Comparison of ENCODE assay signal across 26 cellular contexts in the genomic region with DNA sequence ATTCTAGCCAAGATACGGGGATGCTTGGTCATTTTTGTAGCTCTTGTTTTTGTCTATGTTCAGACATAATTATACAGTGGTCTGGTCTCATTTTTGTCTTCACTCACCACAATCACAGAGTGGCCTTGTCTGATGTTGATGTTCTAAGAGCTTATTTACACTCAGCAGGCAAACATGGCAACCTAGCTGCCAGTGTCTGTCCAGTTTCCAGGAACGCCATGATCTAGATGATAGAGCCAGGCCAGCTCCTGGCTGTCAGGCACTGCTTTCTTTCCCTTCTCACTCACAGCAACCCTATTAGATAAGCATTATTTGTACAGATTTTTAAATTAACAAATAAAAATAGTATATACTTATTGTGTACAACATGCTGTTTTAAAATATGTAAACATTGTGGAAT.
"Had no signal": no experiment of that assay in that cellular context is flagged by ENCODE, and none has a peak within 500 bp of the region (broad histone marks: within the 10 kb centered on the region; RNA-seq: fewer than 3 reads in every experiment).

No MANE protein-coding gene starts in this region.

- H3K4me3 Mint-ChIP-seq: activated B cell treated with CpG ODN at 0.5 μM for 24 hours; activated CD4-positive, alpha-beta T cell treated with anti-CD3 and anti-CD28 coated beads, Interleukin-2, amount 10 ng/mL, durations not matched to agents 24 days and 14 days; activated CD8-positive, alpha-beta memory T cell treated with anti-CD3 and anti-CD28 coated beads, Interleukin-2, amount 10 ng/mL, durations not matched to agents 7 days and 5 days; activated naive CD4-positive, alpha-beta T cell treated with anti-CD3 and anti-CD28 coated beads for 36 hours; activated naive CD8-positive, alpha-beta T cell; activated T-helper 17 cell treated with anti-CD3 and anti-CD28 coated beads, Interleukin-2, amount 50 U/mL, for 72 hours; T-cell had no signal

- H3K27ac ChIP-seq: breast epithelium, SK-N-MC had no signal

- H3K4me1 Mint-ChIP-seq: activated B cell treated with CpG ODN at 0.5 μM for 24 hours; activated CD4-positive, alpha-beta T cell treated with anti-CD3 and anti-CD28 coated beads, Interleukin-2, amount 10 ng/mL, durations not matched to agents 24 days and 14 days; activated CD8-positive, alpha-beta memory T cell treated with anti-CD3 and anti-CD28 coated beads, Interleukin-2, amount 10 ng/mL, durations not matched to agents 7 days and 5 days; activated T-helper 17 cell treated with anti-CD3 and anti-CD28 coated beads, Interleukin-2, amount 50 U/mL, for 72 hours; T-cell had no signal

- H3K4me3 ChIP-seq: breast epithelium, K562, SK-N-MC had no signal

- DNase-seq: activated B cell treated with CpG ODN at 0.5 μM for 24 hours; activated CD4-positive, alpha-beta T cell treated with anti-CD3 and anti-CD28 coated beads for 1 hour; activated CD4-positive, alpha-beta T cell treated with anti-CD3 and anti-CD28 coated beads, Interleukin-2, amount 10 ng/mL, durations not matched to agents 24 days and 14 days; activated CD4-positive, alpha-beta T cell treated with anti-CD3 and anti-CD28 coated beads, Interleukin-2, amount 50 U/mL, for 48 hours; activated CD8-positive, alpha-beta memory T cell treated with anti-CD3 and anti-CD28 coated beads, Interleukin-2, amount 10 ng/mL, durations not matched to agents 7 days and 5 days; activated gamma-delta T cell; activated naive CD4-positive, alpha-beta T cell treated with anti-CD3 and anti-CD28 coated beads for 36 hours; activated T-cell treated with anti-CD3 and anti-CD28 coated beads, Interleukin-2, amount 50 U/mL, for 48 hours; amygdala; central memory CD4-positive, alpha-beta T cell; Karpas-422; NCI-H1092; NCI-H1417; NCI-H1694 treated with DMSO at 0.1 percent for 48 hours; NCI-H2029 treated with DMSO at 0.1 percent for 48 hours; NCI-H510A treated with DMSO at 0.1 percent for 48 hours; NCI-H69; T-cell; T-helper 2 cell; T1000 had no signal

- H3K36me3 ChIP-seq: breast epithelium had no signal

- H3K36me3 Mint-ChIP-seq: activated CD8-positive, alpha-beta memory T cell treated with anti-CD3 and anti-CD28 coated beads, Interleukin-2, amount 10 ng/mL, durations not matched to agents 7 days and 5 days; T-cell had no signal

- H3K4me1 ChIP-seq: breast epithelium had no signal

- H3K27me3 ChIP-seq: breast epithelium had no signal

- H3K27ac Mint-ChIP-seq: activated B cell treated with CpG ODN at 0.5 μM for 24 hours; activated CD4-positive, alpha-beta T cell treated with anti-CD3 and anti-CD28 coated beads, Interleukin-2, amount 10 ng/mL, durations not matched to agents 24 days and 14 days; activated CD8-positive, alpha-beta memory T cell treated with anti-CD3 and anti-CD28 coated beads, Interleukin-2, amount 10 ng/mL, durations not matched to agents 7 days and 5 days; activated naive CD4-positive, alpha-beta T cell treated with anti-CD3 and anti-CD28 coated beads for 36 hours; activated naive CD8-positive, alpha-beta T cell; activated T-helper 17 cell treated with anti-CD3 and anti-CD28 coated beads, Interleukin-2, amount 50 U/mL, for 72 hours; T-cell had no signal

- H3K9me3 ChIP-seq: breast epithelium had no signal

- ATAC-seq: activated CD8-positive, alpha-beta memory T cell treated with anti-CD3 and anti-CD28 coated beads, Interleukin-2, amount 10 ng/mL, durations not matched to agents 7 days and 5 days; activated T-helper 17 cell treated with anti-CD3 and anti-CD28 coated beads, Interleukin-2, amount 50 U/mL, for 72 hours; K562; PC-3; T-cell had no signal
